8 cellular contexts compared by ENCODE assay signal in genomic region chr2:42169100-42169868, GRCh38. TPM values are rescaled to one million over a fixed set of nuclear protein-coding genes. Genes with fewer than 3 reads are reported as not detected.
A peak's percentile ranks its signal among the peaks of the same experiment; 100 is the strongest.
DNase-seq lines count a peak whose midpoint lies in the region; ATAC-seq lines count a peak whose summit lies in the region.

Gene EML4, plus strand, starts transcription at chr2:42169353. Its CDS starts 259 bp downstream, at chr2:42169612.

- peak; percentile 82 for ATAC-seq in GM19463 (IDR thresholded peaks at IDR 0.05; ENCODE audit: unreplicated experiment)

- peak within 1 kb of the TSS in 3 of 7 donors; percentile 84 to 95 (median 94) for H3K27ac Mint-ChIP-seq in CD4-positive, alpha-beta memory T cell

- peaks cover 0 to 28% (median 14%) of the 10 kb centered on the region in 4 donors for H3K4me1 Mint-ChIP-seq in CD4-positive, alpha-beta memory T cell

- H3K27me3 ChIP-seq in CD4-positive, alpha-beta memory T cell (ENCODE audit: insufficient read depth, low read length), result no peaks in the 10 kb centered on the region
- no peaks in the 10 kb centered on the region for H3K27me3 ChIP-seq in effector memory CD4-positive, alpha-beta T cell (replicated peaks; ENCODE audit: control insufficient read depth, insufficient read depth, low read length, poor library complexity, severe bottlenecking)

- no peaks in the 10 kb centered on the region for H3K27me3 Mint-ChIP-seq in CD4-positive, alpha-beta memory T cell

- H3K4me1 ChIP-seq in CD4-positive, alpha-beta memory T cell (ENCODE audit: insufficient read depth, low read length), result peaks cover 29% of the 10 kb centered on the region
- H3K4me1 ChIP-seq in effector memory CD4-positive, alpha-beta T cell (ENCODE audit: control insufficient read depth, insufficient read depth, low read length, poor library complexity, severe bottlenecking), result no peaks in the 10 kb centered on the region

- H3K36me3 ChIP-seq in CD4-positive, alpha-beta memory T cell (ENCODE audit: insufficient read depth, low read length), result no peaks in the 10 kb centered on the region
- H3K36me3 ChIP-seq in effector memory CD4-positive, alpha-beta T cell (ENCODE audit: control insufficient read depth, insufficient read depth, low read length), result no peaks in the 10 kb centered on the region

- DNase-seq in CD4-positive, alpha-beta memory T cell, result peak; percentile 82 to 94 (median 89)
- peak; percentile 78 for DNase-seq in HPDE6-E6E7 (ENCODE audit: extremely low spot score)
- peak; percentile 26 for DNase-seq in NK-92 (lab: John Stamatoyannopoulos, UW; ENCODE audit: unreplicated experiment)
- DNase-seq in activated CD8-positive, alpha-beta memory T cell treated with anti-CD3 and anti-CD28 coated beads for 24 hours, result peak; percentile 99
- peak; percentile 79 to 88 (median 86) for DNase-seq in effector memory CD4-positive, alpha-beta T cell
- DNase-seq in medulla oblongata (ENCODE audit: extremely low spot score), result peak; percentile 92
- peak; percentile 85 to 90 (median 85) for DNase-seq in stimulated activated CD4-positive, alpha-beta T cell treated with anti-CD3 and anti-CD28 coated beads, TNF-alpha, amount 100 ng/mL, for 48 hours (ENCODE audit: low read depth in 3 of 3)

- H3K36me3 Mint-ChIP-seq in CD4-positive, alpha-beta memory T cell, result peaks cover 0 to 14% of the 10 kb centered on the region in 2 donors

- peak within 1 kb of the TSS; percentile 71 to 81 for H3K4me3 ChIP-seq in CD4-positive, alpha-beta memory T cell (ENCODE audit: low read length in 2 of 2)
- peak within 1 kb of the TSS; percentile 80 for H3K4me3 ChIP-seq in effector memory CD4-positive, alpha-beta T cell (ENCODE audit: insufficient read depth, low read depth, low read length, poor library complexity, severe bottlenecking)

- H3K27ac ChIP-seq in CD4-positive, alpha-beta memory T cell (ENCODE audit: low read depth, low read length), result peak within 1 kb of the TSS; percentile 95
- peak within 1 kb of the TSS; percentile 91 for H3K27ac ChIP-seq in effector memory CD4-positive, alpha-beta T cell (ENCODE audit: insufficient read depth, low read length, poor library complexity, severe bottlenecking)

- CTCF ChIA-PET in CD4-positive, alpha-beta memory T cell (lab: Charles Lee; ENCODE audit: partially characterized antibody), result interaction anchor here (1.0 to 5.5 kb wide), 6 partner anchors 27 to 74 kb away, joined by 3 to 60 read pairs (median 18); no protein-coding TSS in a partner anchor

- no peaks in the 10 kb centered on the region for H3K9me3 ChIP-seq in CD4-positive, alpha-beta memory T cell (ENCODE audit: control insufficient read depth in 1 of 2, low read length in 2 of 2)
- H3K9me3 ChIP-seq in effector memory CD4-positive, alpha-beta T cell (ENCODE audit: control insufficient read depth, low read length), result no peaks in the 10 kb centered on the region

- POLR2A ChIA-PET in CD4-positive, alpha-beta memory T cell (lab: Charles Lee; ENCODE audit: partially characterized antibody), result interaction anchor here (0.9 to 10.3 kb wide), 16 partner anchors 12 to 192 kb away, joined by 3 to 114 read pairs (median 10); partner anchors contain the start of gene COX7A2L

- intact Hi-C loops in CD4-positive, alpha-beta memory T cell (cut with micrococcal nuclease), result loop anchor here (1.0 to 2.0 kb wide), 5 partner anchors 36 to 328 kb away; partner anchors contain the start of gene COX7A2L

- H3K9me3 Mint-ChIP-seq in CD4-positive, alpha-beta memory T cell, result no peaks in the 10 kb centered on the region

- H3K4me3 Mint-ChIP-seq in CD4-positive, alpha-beta memory T cell, result peak within 1 kb of the TSS in 5 of 8 donors; percentile 48 to 71 (median 65)

RNA-seq across cellular contexts. Expression of gene EML4, which starts in this region (rescaled TPM):
- 100 to 1,000 TPM; 168 to 172 TPM for total RNA-seq in CD4-positive, alpha-beta memory T cell
- polyA plus RNA-seq in CD4-positive, alpha-beta memory T cell, result 100 to 1,000 TPM in 1 of 2 donors, 10 to 100 TPM in 1; 52.8 to 113 TPM

Comparison
In these comparisons a context has a peak if more than half of its experiments do, and no peak if none do; other contexts are left out.
1. Peak in every context shown above with its lines: DNase-seq, ATAC-seq, H3K4me3 ChIP-seq and H3K27ac ChIP-seq.
2. DNase-seq: peak in every context shown above with its lines; median percentile 99 in activated CD8-positive, alpha-beta memory T cell treated with anti-CD3 and anti-CD28 coated beads for 24 hours; 92 in medulla oblongata; 89 in CD4-positive, alpha-beta memory T cell; 86 in effector memory CD4-positive, alpha-beta T cell; 85 in stimulated activated CD4-positive, alpha-beta T cell treated with anti-CD3 and anti-CD28 coated beads, TNF-alpha, amount 100 ng/mL, for 48 hours; 78 in HPDE6-E6E7; 26 in NK-92.